Comparison of ENCODE assay signal across 9 cellular contexts in genomic region chr12:17593715-17594406, GRCh38.
"Had no signal": no experiment of that assay in that cellular context is flagged by ENCODE, and none has a peak within 500 bp of the region (broad histone marks: within the 10 kb centered on the region; RNA-seq: fewer than 3 reads in every experiment).

No MANE protein-coding gene starts in this region.

- H3K36me3 ChIP-seq: HAP-1 had no signal

- H3K4me3 ChIP-seq: GM23248, HAP-1 had no signal

- H3K4me2 ChIP-seq: KMS-11 had no signal

- H2AFZ ChIP-seq: GM23248 had no signal

- DNase-seq: GM23248, GOT3, H7, HFFc6, KBM-7 had no signal

- H3K9me3 ChIP-seq: HAP-1 had no signal

- H3K9ac ChIP-seq: GM23248, KMS-11 had no signal

- H3K27ac ChIP-seq: GM23248, HL-60, KMS-11 had no signal

- ATAC-seq: HCT116 had no signal
